Comparison of ENCODE assay signal across 7 cellular contexts in the genomic region with DNA sequence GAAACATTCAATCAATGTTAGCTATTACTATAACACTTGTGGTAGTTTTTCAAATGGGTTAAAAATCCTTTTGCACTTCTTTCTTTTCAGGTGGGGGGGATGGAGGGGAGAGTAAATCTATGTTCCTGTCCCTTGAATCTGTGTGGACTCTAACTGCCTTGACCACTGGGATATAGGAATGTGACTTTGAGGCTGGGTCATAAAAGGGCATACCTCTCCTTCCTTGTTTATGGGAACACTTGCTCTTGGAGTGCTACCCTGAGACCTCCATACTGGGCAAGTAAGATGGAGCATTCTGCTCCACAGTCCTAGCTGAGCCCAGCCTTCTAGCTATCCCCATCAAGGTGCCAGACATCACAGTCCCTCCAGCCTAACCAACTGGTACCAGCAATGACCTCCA.
"Had no signal": no experiment of that assay in that cellular context is flagged by ENCODE, and none has a peak within 500 bp of the region (broad histone marks: within the 10 kb centered on the region; RNA-seq: fewer than 3 reads in every experiment).

No MANE protein-coding gene starts in this region.

- ATAC-seq: HepG2, K562 had no signal

- H3K27ac Mint-ChIP-seq: IgD-negative memory B cell had no signal

- H3K4me3 ChIP-seq: K562 had no signal

- H3K4me1 Mint-ChIP-seq: IgD-negative memory B cell had no signal

- H3K4me3 Mint-ChIP-seq: IgD-negative memory B cell had no signal

- DNase-seq: KBM-7, KG1 had no signal

- H3K27ac ChIP-seq: HL-60, KMS-11 had no signal
